8 cellular contexts compared by ENCODE assay signal in the genomic region with DNA sequence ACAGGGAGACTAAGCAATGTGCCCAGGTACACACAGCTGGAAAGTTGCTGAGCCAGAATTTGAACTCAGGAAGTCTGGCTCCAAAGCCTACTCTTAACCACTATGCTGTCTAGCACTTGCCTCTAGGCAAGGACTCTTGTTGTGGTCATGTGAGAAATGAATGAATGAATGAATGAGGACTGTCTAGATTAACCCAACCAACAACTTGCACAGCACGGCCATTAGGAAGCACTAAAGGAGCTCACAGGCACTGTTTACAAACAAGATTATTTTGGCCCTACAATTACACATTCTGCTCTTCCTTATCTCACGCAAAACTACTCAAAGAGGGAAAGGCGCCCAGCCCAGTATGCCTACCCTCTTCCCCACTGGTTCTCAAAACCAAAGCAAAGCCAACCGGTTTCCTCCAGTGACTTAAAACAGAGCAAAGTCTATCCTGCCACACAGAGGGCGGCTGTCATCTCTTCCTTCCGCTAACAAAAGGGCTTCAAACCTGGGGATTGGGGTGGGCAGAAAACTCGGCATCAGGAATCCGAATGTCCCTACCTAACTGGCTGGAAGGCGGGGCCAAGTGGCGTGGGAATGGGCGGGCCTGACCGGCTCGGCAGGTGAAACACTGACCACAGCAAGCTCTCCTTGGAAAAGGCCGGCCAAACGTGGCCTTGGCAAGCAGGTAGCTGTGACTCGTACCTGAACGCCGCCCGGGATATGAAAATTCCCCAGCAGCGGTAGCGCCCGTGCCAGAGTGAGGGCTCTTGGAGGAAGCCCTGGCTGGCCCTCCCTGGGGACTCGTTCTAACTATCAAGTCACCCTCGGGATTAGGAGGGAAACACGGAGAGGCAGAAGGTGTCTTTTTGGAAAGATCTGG.
A peak's percentile ranks its signal among the peaks of the same experiment; 100 is the strongest.
DNase-seq lines count a peak whose midpoint lies in the region; ATAC-seq lines count a peak whose summit lies in the region.

No MANE protein-coding gene starts in this region.

- no peaks in the 10 kb centered on the region for H3K27me3 Mint-ChIP-seq in central memory CD8-positive, alpha-beta T cell

- H3K9me3 Mint-ChIP-seq in central memory CD8-positive, alpha-beta T cell, result no peaks in the 10 kb centered on the region

- H3K36me3 Mint-ChIP-seq in central memory CD8-positive, alpha-beta T cell (ENCODE audit: insufficient read depth), result peaks cover 22% of the 10 kb centered on the region

- DNase-seq in ELR (ENCODE audit: low read depth) (peak; percentile 51), LoVo (ENCODE audit: low spot score) (peak; percentile 69), T-helper 1 cell (peak in 3 of 5 donors; percentile 13 to 60 (median 38)), kidney glomerular epithelial cell (lab: John Stamatoyannopoulos, UW) (peak; percentile 58)
- DNase-seq in central memory CD8-positive, alpha-beta T cell (ENCODE audit: low spot score in 2 of 2), result peak in 1 of 2 donors; percentile 25
- peak; percentile 37 to 44 for DNase-seq in stimulated activated CD4-positive, alpha-beta T cell treated with anti-CD3 and anti-CD28 coated beads, Interleukin-2, amount 100 ng/mL, for 24 hours

- peak overlapping the region; percentile 92 for H3K4me3 Mint-ChIP-seq in central memory CD8-positive, alpha-beta T cell

- ATAC-seq in central memory CD8-positive, alpha-beta T cell (replicated peaks; ENCODE audit: extremely low read depth, poor library complexity, severe bottlenecking), result peak; percentile 7
- ATAC-seq in GM18870 (IDR thresholded peaks at IDR 0.05; ENCODE audit: unreplicated experiment), result no peak
- ATAC-seq in GM19467 (IDR thresholded peaks at IDR 0.05; ENCODE audit: unreplicated experiment), result no peak

- H3K27ac Mint-ChIP-seq in central memory CD8-positive, alpha-beta T cell (ENCODE audit: low read depth), result peak overlapping the region; percentile 95

- H3K4me1 Mint-ChIP-seq in central memory CD8-positive, alpha-beta T cell, result peaks cover 58% of the 10 kb centered on the region
